Comparison of ENCODE assay signal across 2 cellular contexts in the genomic region with DNA sequence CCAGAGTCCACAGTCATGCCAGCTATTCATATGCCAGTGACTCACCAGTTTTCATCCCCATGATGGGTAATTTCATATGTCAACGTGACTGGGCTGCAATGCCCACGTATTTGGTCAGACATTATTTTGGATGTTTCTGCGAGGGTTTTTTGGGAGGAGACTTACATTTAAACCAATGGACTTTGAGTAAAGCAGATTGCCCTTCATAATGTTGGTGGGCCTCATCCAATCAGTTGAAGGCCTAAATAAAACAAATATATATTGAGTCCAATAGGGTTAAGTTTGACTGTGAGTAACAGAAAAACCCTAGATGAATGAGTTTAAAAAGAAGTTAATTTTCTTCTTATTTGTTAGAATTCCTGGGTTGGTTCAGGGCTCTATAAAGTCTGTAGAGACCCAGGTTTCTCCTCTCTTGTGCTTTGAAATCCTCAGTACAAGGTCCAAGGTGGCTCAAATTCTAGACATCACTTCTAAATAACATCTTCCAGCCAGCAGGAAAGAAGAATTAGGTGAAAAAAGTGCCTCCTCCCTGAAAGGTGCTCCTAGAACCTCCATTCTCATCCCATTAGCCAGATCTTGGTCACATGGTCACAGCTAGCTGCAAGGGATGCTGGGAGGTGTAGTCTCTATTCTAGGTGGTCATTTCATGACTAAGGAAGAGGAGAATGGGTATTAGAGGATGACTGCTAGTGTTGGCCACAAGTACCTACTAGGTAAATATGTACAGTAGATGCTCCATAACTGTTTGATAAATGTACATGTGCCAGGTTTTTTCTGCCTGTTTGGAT.
TF ChIP-seq lines count a peak whose summit lies in the region.

No MANE protein-coding gene starts in this region.

TF ChIP-seq in HepG2, 621 proteins besides CTCF, POLR2A, EP300 and RAD21:
- TF ChIP-seq, protein P1, sequence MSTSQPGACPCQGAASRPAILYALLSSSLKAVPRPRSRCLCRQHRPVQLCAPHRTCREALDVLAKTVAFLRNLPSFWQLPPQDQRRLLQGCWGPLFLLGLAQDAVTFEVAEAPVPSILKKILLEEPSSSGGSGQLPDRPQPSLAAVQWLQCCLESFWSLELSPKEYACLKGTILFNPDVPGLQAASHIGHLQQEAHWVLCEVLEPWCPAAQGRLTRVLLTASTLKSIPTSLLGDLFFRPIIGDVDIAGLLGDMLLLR (CRISPR knock-in tag; IDR thresholded peaks at IDR 0.05) = no peak
- no peak for TF ChIP-seq ARNT (IDR thresholded peaks at IDR 0.05)
- TF ChIP-seq ZNF263 (CRISPR knock-in tag; IDR thresholded peaks at IDR 0.05) = 0 out of 2 replicates have a peak, but pooled peaks have one; percentile 48
- TF ChIP-seq HCFC1 (IDR thresholded peaks at IDR 0.05; ENCODE audit: low read depth, low read length) = peak; percentile 30; the same call in 1 of the 2 replicates
- TF ChIP-seq THAP11 (CRISPR knock-in tag; IDR thresholded peaks at IDR 0.05) = peak; percentile 88
- peak; percentile 54 for TF ChIP-seq NFYB (CRISPR knock-in tag; IDR thresholded peaks at IDR 0.05)
- TF ChIP-seq ZNF143 (CRISPR knock-in tag; IDR thresholded peaks at IDR 0.05) = peak; percentile 83
- TF ChIP-seq CBX1 (IDR thresholded peaks at IDR 0.05; ENCODE audit: low read depth) = peak; percentile 26
TF ChIP-seq in HepG2: peak in this region for 6.

TF ChIP-seq in H1, 55 proteins besides CTCF, POLR2A, EP300 and RAD21:
- TF ChIP-seq CEBPB (IDR thresholded peaks at IDR 0.05; ENCODE audit: low read depth, low read length) = no peak
- TF ChIP-seq, protein P2, sequence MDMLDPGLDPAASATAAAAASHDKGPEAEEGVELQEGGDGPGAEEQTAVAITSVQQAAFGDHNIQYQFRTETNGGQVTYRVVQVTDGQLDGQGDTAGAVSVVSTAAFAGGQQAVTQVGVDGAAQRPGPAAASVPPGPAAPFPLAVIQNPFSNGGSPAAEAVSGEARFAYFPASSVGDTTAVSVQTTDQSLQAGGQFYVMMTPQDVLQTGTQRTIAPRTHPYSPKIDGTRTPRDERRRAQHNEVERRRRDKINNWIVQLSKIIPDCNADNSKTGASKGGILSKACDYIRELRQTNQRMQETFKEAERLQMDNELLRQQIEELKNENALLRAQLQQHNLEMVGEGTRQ (IDR thresholded peaks at IDR 0.05; ENCODE audit: low read length) = peak; percentile 32; the same call in 1 of the 2 replicates
